Comparison of ENCODE assay signal across 13 cellular contexts in the genomic region with DNA sequence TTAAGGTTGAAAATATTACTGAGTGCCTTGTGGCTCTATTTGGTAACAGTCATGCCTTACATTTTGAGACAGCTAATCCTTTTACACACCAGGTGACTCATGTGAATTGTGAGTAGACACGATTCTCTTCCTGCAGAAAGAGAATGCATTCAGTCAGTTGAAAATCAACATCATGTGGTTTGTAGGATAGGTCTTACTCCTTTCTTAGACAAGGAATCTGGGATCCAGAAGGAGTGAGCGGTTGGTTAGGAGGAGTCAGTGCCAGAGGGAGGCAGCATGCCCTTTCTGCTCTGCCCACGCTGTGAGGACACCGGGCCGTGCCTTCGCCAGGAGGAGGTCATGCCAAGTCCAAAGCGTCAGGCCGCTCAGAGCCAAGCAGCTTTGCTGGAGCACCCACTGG. TPM values are rescaled to one million over a fixed set of nuclear protein-coding genes. Genes with fewer than 3 reads are reported as not detected.
DNase-seq lines count a peak whose midpoint lies in the region; ATAC-seq, FAIRE-seq and TF ChIP-seq lines count a peak whose summit lies in the region.
"Had no signal": no experiment of that assay in that cellular context is flagged by ENCODE, and none has a peak within 500 bp of the region (broad histone marks: within the 10 kb centered on the region; RNA-seq: fewer than 3 reads in every experiment).

No MANE protein-coding gene starts in this region.

- H3K9me3 ChIP-seq in tibial artery (no peaks in the 10 kb centered on the region), adrenal gland (replicated peaks in 1 of 3) (no peaks in the 10 kb centered on the region)
- H3K9me3 ChIP-seq: SJSA1 had no signal

- TF ChIP-seq POLR2A in adrenal gland (IDR thresholded peaks at IDR 0.05): no peak

- ATAC-seq in left colon (peak; percentile 25), HG02571 (IDR thresholded peaks at IDR 0.05; ENCODE audit: unreplicated experiment) (no peak)
- ATAC-seq: CD8-positive, alpha-beta T cell had no signal

- H3K4me3 ChIP-seq in tibial artery: no peak overlapping the region
- H3K4me3 ChIP-seq in adrenal gland: no peak overlapping the region
- H3K4me3 ChIP-seq: SJSA1 had no signal

- WGBS in adrenal gland, 4 donors: 81 to 92% (median 91%) methylated on average over 8 of the region's 8 CpGs

- intact Hi-C loops in left colon (cut with DNase I, micrococcal nuclease) (no loop called here), tibial artery (cut with DNase I; ENCODE audit: low total_unique reads) (no loop called here), adrenal gland (cut with DNase I) (no loop called here)

- H3K36me3 ChIP-seq in tibial artery (no peaks in the 10 kb centered on the region), adrenal gland (replicated peaks in 1 of 2) (no peaks in the 10 kb centered on the region)

- no peaks in the 10 kb centered on the region for H3K27me3 ChIP-seq in tibial artery
- no peaks in the 10 kb centered on the region for H3K27me3 ChIP-seq in adrenal gland
- H3K27me3 ChIP-seq: SJSA1 had no signal

- TF ChIP-seq CTCF in tibial artery (IDR thresholded peaks at IDR 0.05) (no peak), adrenal gland (IDR thresholded peaks at IDR 0.05) (no peak)

- DNase-seq in AG08396 (ENCODE audit: low spot score) (peak; percentile 55), HTR-8/SVneo (ENCODE audit: insufficient read length, low spot score) (peak; percentile 41), dermis blood vessel endothelial cell (peak; percentile 45), left colon (no peak), tibial artery (no peak), adrenal gland (no peak)
- no peak for DNase-seq in stimulated activated CD4-positive, alpha-beta T cell treated with anti-CD3 and anti-CD28 coated beads, Interleukin-4, amount 100 ng/mL, for 24 hours
- DNase-seq: CD8-positive, alpha-beta T cell; central memory CD4-positive, alpha-beta T cell; GOT3; NCI-H2029 treated with DMSO at 0.1 percent for 48 hours had no signal

- peaks cover 0 to 5% (median 0%) of the 10 kb centered on the region in 4 donors for H3K4me1 ChIP-seq in tibial artery
- no peaks in the 10 kb centered on the region for H3K4me1 ChIP-seq in adrenal gland (replicated peaks in 1 of 2)

- no peak for FAIRE-seq in HTR-8/SVneo (lab: Jason Lieb, UNC)

- no peak overlapping the region for H3K27ac ChIP-seq in tibial artery
- H3K27ac ChIP-seq in adrenal gland: no peak overlapping the region
- H3K27ac ChIP-seq: SJSA1 had no signal

RNA-seq across cellular contexts. Expression of a gene that starts 47.6 kb away (rescaled TPM):
- total RNA-seq in dermis blood vessel endothelial cell (27.6 and 30.3 TPM in 2 replicates), left colon (10 to 100 TPM; 22.6 to 31.6 TPM), adrenal gland (10 to 100 TPM in 6 of 8 donors, 1 to 10 TPM in 2; 8.6 to 14.5 (median 11.8) TPM)
- 1 to 10 TPM; 3.7 to 9.3 (median 5.1) TPM for polyA plus RNA-seq in adrenal gland

Comparison
In these comparisons a context has a peak if more than half of its experiments do, and no peak if none do; other contexts are left out.
1. DNase-seq: peak in AG08396 (single experiment), HTR-8/SVneo (single experiment) and dermis blood vessel endothelial cell (single experiment); none in left colon (0 of 2), tibial artery (0 of 2), stimulated activated CD4-positive, alpha-beta T cell treated with anti-CD3 and anti-CD28 coated beads, Interleukin-4, amount 100 ng/mL, for 24 hours (single experiment) and adrenal gland (0 of 7).